9 cellular contexts compared by ENCODE assay signal in the genomic region with DNA sequence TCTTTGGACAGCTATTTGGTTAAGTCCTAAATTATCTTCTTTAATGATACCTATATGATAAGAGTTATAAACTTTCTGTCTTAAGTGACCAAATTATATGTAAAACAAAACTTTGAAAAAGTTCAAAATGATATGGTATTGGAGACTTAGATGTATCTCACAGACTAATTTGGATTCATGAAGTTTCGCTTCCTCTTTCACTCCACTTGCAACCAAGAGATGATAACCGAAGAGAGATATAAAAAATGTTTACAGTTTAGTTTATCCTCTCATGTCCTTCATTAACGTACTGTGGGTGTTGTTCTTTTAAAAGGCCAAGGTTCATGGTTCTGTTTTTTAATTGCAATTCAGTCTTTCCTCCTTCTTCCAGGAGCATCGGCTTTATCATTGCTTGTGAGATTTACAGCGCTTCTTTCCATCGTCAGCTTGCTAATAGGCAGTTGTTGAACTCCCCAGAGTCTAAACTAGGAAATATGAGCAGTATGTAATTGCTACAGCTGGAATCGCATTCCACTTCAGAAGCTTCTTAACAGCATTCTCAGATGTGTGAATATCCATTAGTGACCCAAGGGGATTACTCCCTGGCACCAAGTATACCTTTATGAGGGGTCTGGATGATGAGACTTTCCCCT.
A peak's percentile ranks its signal among the peaks of the same experiment; 100 is the strongest.
DNase-seq lines count a peak whose midpoint lies in the region; ATAC-seq, FAIRE-seq and TF ChIP-seq lines count a peak whose summit lies in the region.
"Had no signal": no experiment of that assay in that cellular context is flagged by ENCODE, and none has a peak within 500 bp of the region (broad histone marks: within the 10 kb centered on the region; RNA-seq: fewer than 3 reads in every experiment).

No MANE protein-coding gene starts in this region.

- intact Hi-C loops in CD14-positive monocyte (cut with micrococcal nuclease): loop anchor here (10.0 kb wide), 1 partner anchor 71 kb away; the partner anchor contains the start of gene HGF (in 2 of the 2)

- H3K9me2 ChIP-seq in Karpas-422 (replicated peaks; ENCODE audit: insufficient read depth, low read length): no peaks in the 10 kb centered on the region

- no peak overlapping the region for H3K27ac ChIP-seq in Karpas-422 (ENCODE audit: low read length)
- H3K27ac ChIP-seq in substantia nigra (ENCODE audit: low read depth, low read length, poor library complexity, severe bottlenecking): peak overlapping the region; percentile 62
- H3K27ac ChIP-seq in tibial nerve: peak overlapping the region in 2 of 4 donors; percentile 51 to 77
- H3K27ac ChIP-seq in caudate nucleus (ENCODE audit: low read depth, low read length): no peak overlapping the region

- H3K9ac ChIP-seq in Karpas-422 (ENCODE audit: low read length): no peak overlapping the region

- H3K4me1 ChIP-seq in Karpas-422 (ENCODE audit: low read length) (no peaks in the 10 kb centered on the region), tibial nerve (no peaks in the 10 kb centered on the region)

- peak overlapping the region; percentile 71 to 89 for H3K4me3 Mint-ChIP-seq in CD14-positive monocyte
- H3K4me3 Mint-ChIP-seq: activated naive CD4-positive, alpha-beta T cell treated with anti-CD3 and anti-CD28 coated beads, Interleukin-2, amount 50 U/mL, for 24 hours had no signal

- H3K4me1 Mint-ChIP-seq in CD14-positive monocyte: peaks cover 31% of the 10 kb centered on the region
- H3K4me1 Mint-ChIP-seq: activated naive CD4-positive, alpha-beta T cell treated with anti-CD3 and anti-CD28 coated beads, Interleukin-2, amount 50 U/mL, for 24 hours had no signal

- ATAC-seq in GM21423 (IDR thresholded peaks at IDR 0.05; ENCODE audit: unreplicated experiment): peak; percentile 73

- 39 to 45% methylated on average over 7 of the region's 7 CpGs for whole genome bisulfite sequencing in tibial nerve, 2 donors

- no peak overlapping the region for H2AFZ ChIP-seq in Karpas-422 (ENCODE audit: low read length)

- H3K36me3 ChIP-seq in Karpas-422 (ENCODE audit: insufficient read depth, low read length) (no peaks in the 10 kb centered on the region), tibial nerve (no peaks in the 10 kb centered on the region)

- no peak for TF ChIP-seq POLR2A in tibial nerve (IDR thresholded peaks at IDR 0.05)

- H4K20me1 ChIP-seq in Karpas-422 (ENCODE audit: insufficient read depth, low read depth, low read length): no peaks in the 10 kb centered on the region

- TF ChIP-seq CTCF in CD14-positive monocyte (IDR thresholded peaks at IDR 0.05) (no peak), tibial nerve (IDR thresholded peaks at IDR 0.05) (no peak)

- H3K27ac Mint-ChIP-seq in CD14-positive monocyte: peak overlapping the region; percentile 94 to 96 (median 96)
- H3K27ac Mint-ChIP-seq: activated naive CD4-positive, alpha-beta T cell treated with anti-CD3 and anti-CD28 coated beads, Interleukin-2, amount 50 U/mL, for 24 hours had no signal

- H3K27me3 ChIP-seq in Karpas-422 (ENCODE audit: low read length) (no peaks in the 10 kb centered on the region), tibial nerve (no peaks in the 10 kb centered on the region)

- no peaks in the 10 kb centered on the region for H3K27me3 Mint-ChIP-seq in CD14-positive monocyte (ENCODE audit: low read depth in 3 of 3)
- H3K27me3 Mint-ChIP-seq: activated naive CD4-positive, alpha-beta T cell treated with anti-CD3 and anti-CD28 coated beads, Interleukin-2, amount 50 U/mL, for 24 hours had no signal

- H3K79me2 ChIP-seq in Karpas-422 (ENCODE audit: low read length): no peaks in the 10 kb centered on the region

- FAIRE-seq in colon (lab: Jason Lieb, UNC) (peak; percentile 18), HTR-8/SVneo (lab: Jason Lieb, UNC) (no peak)

- H3K4me3 ChIP-seq in Karpas-422 (ENCODE audit: low read length) (no peak overlapping the region), tibial nerve (peak overlapping the region in 1 of 4 donors; percentile 6)

- DNase-seq in CD14-positive monocyte (ENCODE audit: low spot score): no peak
- DNase-seq in Karpas-422: peak; percentile 41
- DNase-seq in substantia nigra (lab: John Stamatoyannopoulos, UW): no peak
- DNase-seq in tibial nerve (ENCODE audit: low spot score in 2 of 2): no peak
- no peak for DNase-seq in HTR-8/SVneo (ENCODE audit: insufficient read length, low spot score)
- no peak for DNase-seq in caudate nucleus (lab: John Stamatoyannopoulos, UW)

- H3K4me2 ChIP-seq in Karpas-422 (ENCODE audit: low read depth, low read length, poor library complexity, severe bottlenecking): no peak overlapping the region

- H3K9me3 ChIP-seq in Karpas-422 (ENCODE audit: low read length): peaks cover 8% of the 10 kb centered on the region; the same call in 1 of the 2 replicates
- no peaks in the 10 kb centered on the region for H3K9me3 ChIP-seq in tibial nerve

- peaks cover 0 to 12% (median 6%) of the 10 kb centered on the region in 7 donors for H3K9me3 Mint-ChIP-seq in CD14-positive monocyte

- no peak for TF ChIP-seq EP300 in tibial nerve (IDR thresholded peaks at IDR 0.05)

- peaks cover 0 to 2% of the 10 kb centered on the region in 2 donors for H3K36me3 Mint-ChIP-seq in CD14-positive monocyte
- H3K36me3 Mint-ChIP-seq: activated naive CD4-positive, alpha-beta T cell treated with anti-CD3 and anti-CD28 coated beads, Interleukin-2, amount 50 U/mL, for 24 hours had no signal
